Comparison of ENCODE assay signal across 13 cellular contexts in the genomic region with DNA sequence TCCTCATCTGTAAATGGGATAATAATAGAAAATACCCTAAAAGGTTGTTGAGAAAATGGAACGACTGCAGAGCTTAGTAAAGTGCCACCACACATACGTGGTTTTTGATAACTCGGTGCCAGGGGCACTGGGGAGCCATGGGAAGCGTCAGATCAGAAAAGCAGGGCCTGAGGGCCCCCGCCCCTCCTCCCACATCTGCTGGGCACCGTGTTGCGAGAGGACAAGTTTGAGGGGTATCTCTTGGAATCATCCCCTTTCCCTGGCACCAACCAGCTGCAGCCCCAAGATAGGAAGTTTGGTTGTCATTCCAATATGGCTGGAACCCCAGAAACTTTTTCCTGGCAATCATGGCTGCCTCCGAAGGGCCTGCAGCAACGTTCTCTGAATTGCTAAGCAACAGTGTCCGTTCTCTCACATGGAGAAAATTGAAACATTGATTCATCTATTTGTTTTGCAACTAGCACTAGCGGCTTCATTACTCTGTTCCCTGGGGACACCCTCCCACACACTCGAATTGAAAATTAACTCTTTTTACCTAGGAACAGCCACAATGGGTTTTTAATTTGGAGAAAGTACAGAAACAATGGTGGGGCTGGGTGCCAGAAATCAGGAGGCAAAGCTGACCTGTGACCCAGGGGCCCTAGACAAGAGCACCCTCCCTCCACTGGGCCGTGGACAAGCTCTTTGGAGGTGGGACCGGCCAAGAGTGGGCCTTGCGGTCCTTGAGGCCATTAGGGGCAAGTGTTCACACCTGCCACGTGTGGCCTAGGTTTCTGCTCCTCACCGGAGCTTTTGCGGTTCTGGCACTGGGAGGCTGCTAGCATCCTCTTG.
A peak's percentile ranks its signal among the peaks of the same experiment; 100 is the strongest.
DNase-seq lines count a peak whose midpoint lies in the region; ATAC-seq, FAIRE-seq and TF ChIP-seq lines count a peak whose summit lies in the region.
"Had no signal": no experiment of that assay in that cellular context is flagged by ENCODE, and none has a peak within 500 bp of the region (broad histone marks: within the 10 kb centered on the region; RNA-seq: fewer than 3 reads in every experiment).

No MANE protein-coding gene starts in this region.

- POLR2A ChIA-PET in HEK293 (lab: Yijun Ruan, JAX) = no interaction called here

- peak; percentile 12 for DNase-seq in dermis blood vessel endothelial cell
- DNase-seq in pancreas = peak in 2 of 6 donors; percentile 33 to 48
- no peak for DNase-seq in DMS53 treated with DMSO at 0.1 percent for 48 hours (lab: John Stamatoyannopoulos, UW; ENCODE audit: unreplicated experiment)
- DNase-seq in D341Med (ENCODE audit: low spot score) = no peak
- no peak for DNase-seq in RKO (ENCODE audit: low spot score)
- DNase-seq: activated B cell treated with CpG ODN at 0.5 μM for 24 hours; activated CD8-positive, alpha-beta memory T cell treated with anti-CD3 and anti-CD28 coated beads, Interleukin-2, amount 50 U/mL, for 4 hours; colonic mucosa; foreskin keratinocyte; NCI-H1694 treated with DMSO at 0.1 percent for 48 hours; retina had no signal

- no peak overlapping the region for H3K9ac ChIP-seq in BLaER1 treated with 17β-estradiol and CSF1 and Interleukin-3, amounts not matched to agents 10 nM and 100 nM

- H3K9me3 ChIP-seq in BLaER1 treated with 17β-estradiol and CSF1 and Interleukin-3, amounts not matched to agents 10 nM and 100 nM (replicated peaks in 1 of 11) = peaks cover 0 to 8% (median 0%) of the 10 kb centered on the region in 11 experiments; a peak in 3 of 22 replicates
- H3K9me3 ChIP-seq in HEK293 (ENCODE audit: control insufficient read depth, insufficient read depth, low read depth, low read length) = no peaks in the 10 kb centered on the region
- no peaks in the 10 kb centered on the region for H3K9me3 ChIP-seq in pancreas
- H3K9me3 ChIP-seq: colonic mucosa had no signal

- no peak overlapping the region for H3K4me3 ChIP-seq in BLaER1 treated with 17β-estradiol and CSF1 and Interleukin-3, amounts not matched to agents 10 nM and 100 nM
- H3K4me3 ChIP-seq in HEK293 (ENCODE audit: low read depth, low read length) = no peak overlapping the region
- H3K4me3 ChIP-seq in pancreas = no peak overlapping the region
- H3K4me3 ChIP-seq: colonic mucosa had no signal

- ATAC-seq in pancreas = peak in 3 of 4 donors; percentile 16 to 72 (median 60)
- ATAC-seq: foreskin keratinocyte had no signal

- no peaks in the 10 kb centered on the region for H3K36me3 ChIP-seq in BLaER1 treated with 17β-estradiol and CSF1 and Interleukin-3, amounts not matched to agents 10 nM and 100 nM
- H3K36me3 ChIP-seq in HEK293 (ENCODE audit: control insufficient read depth in 2 of 2, insufficient read depth in 1 of 2, low read length in 2 of 2) (no peaks in the 10 kb centered on the region), pancreas (no peaks in the 10 kb centered on the region)
- H3K36me3 ChIP-seq: colonic mucosa had no signal

- H4K20me1 ChIP-seq in BLaER1 treated with 17β-estradiol and CSF1 and Interleukin-3, amounts not matched to agents 10 nM and 100 nM = peaks cover 0 to 3% (median 0%) of the 10 kb centered on the region in 11 experiments; a peak in 1 of 22 replicates

- TF ChIP-seq CTCF in HEK293 (tag by site-specific recombination; IDR thresholded peaks at IDR 0.05) (no peak), pancreas (IDR thresholded peaks at IDR 0.05) (no peak)

- H3K4me2 ChIP-seq in BLaER1 treated with 17β-estradiol and CSF1 and Interleukin-3, amounts not matched to agents 10 nM and 100 nM = peak overlapping the region in 9 of 11 experiments; percentile 33 to 68 (median 50); a peak in 16 of 22 replicates

- H3K4me1 ChIP-seq in BLaER1 treated with 17β-estradiol and CSF1 and Interleukin-3, amounts not matched to agents 10 nM and 100 nM = peaks cover 4 to 75% (median 50%) of the 10 kb centered on the region in 10 experiments; a peak in 18 of 20 replicates
- H3K4me1 ChIP-seq in HEK293 (ENCODE audit: control insufficient read depth, insufficient read depth, low read length) (no peaks in the 10 kb centered on the region), pancreas (peaks cover 0 to 3% (median 0%) of the 10 kb centered on the region in 3 donors)
- H3K4me1 ChIP-seq: colonic mucosa, foreskin keratinocyte had no signal

- CTCF ChIA-PET in HEK293 (lab: Yijun Ruan, JAX) = interaction anchor here (0.6 to 1.1 kb wide), 4 partner anchors 19 to 924 kb away, joined by 3 to 4 read pairs (median 3); no protein-coding TSS in a partner anchor

- no peak for FAIRE-seq in pancreas (lab: Jason Lieb, UNC)

- intact Hi-C loops in pancreas (cut with DNase I) = no loop called here

- H3K27me3 ChIP-seq in BLaER1 treated with 17β-estradiol and CSF1 and Interleukin-3, amounts not matched to agents 10 nM and 100 nM = no peaks in the 10 kb centered on the region
- no peaks in the 10 kb centered on the region for H3K27me3 ChIP-seq in pancreas
- H3K27me3 ChIP-seq: colonic mucosa had no signal

- 68 to 72% methylated on average over 18 of the region's 18 CpGs for WGBS in pancreas, 2 donors

- peak overlapping the region in 1 of 11 experiments; percentile 24; a peak in 2 of 22 replicates for H3K27ac ChIP-seq in BLaER1 treated with 17β-estradiol and CSF1 and Interleukin-3, amounts not matched to agents 10 nM and 100 nM
- H3K27ac ChIP-seq in HEK293 (ENCODE audit: extremely low read depth, low read depth, low read length) = no peak overlapping the region
- H3K27ac ChIP-seq in pancreas = peak overlapping the region in 1 of 4 donors; percentile 8
- H3K27ac ChIP-seq: colonic mucosa, foreskin keratinocyte had no signal

TF ChIP-seq in HEK293, 187 proteins besides CTCF, POLR2A, EP300 and RAD21:
- TF ChIP-seq EGR2 (tag by site-specific recombination; IDR thresholded peaks at IDR 0.05; ENCODE audit: low read depth) (0 out of 2 replicates have a peak, but pooled peaks have one; percentile 15), ZNF202 (tag by site-specific recombination; IDR thresholded peaks at IDR 0.05; ENCODE audit: borderline replicate concordance) (no peak)
